In genomic region chr22:33296941-33297340, GRCh38 we compare ENCODE assay signal across 24 cellular contexts.
"Had no signal": no experiment of that assay in that cellular context is flagged by ENCODE, and none has a peak within 500 bp of the region (broad histone marks: within the 10 kb centered on the region; RNA-seq: fewer than 3 reads in every experiment).

No MANE protein-coding gene starts in this region.

- H3K27ac ChIP-seq: dorsolateral prefrontal cortex, gastrocnemius medialis, left lung, prostate gland, sigmoid colon, testis, tibial artery, upper lobe of left lung had no signal

- H3K4me1 Mint-ChIP-seq: mesothelial cell of epicardium; nephron; stimulated activated effector memory CD8-positive, alpha-beta T cell treated with anti-CD3 and anti-CD28 coated beads, Interleukin-12 subunit alpha, Interleukin-12 subunit beta, amount 100 ng/mL, for 72 hours had no signal

- H3K9me3 ChIP-seq: gastrocnemius medialis, left lung, mucosa of descending colon, prostate gland, sigmoid colon, testis, tibial artery, upper lobe of left lung had no signal

- H3K36me3 Mint-ChIP-seq: mesothelial cell of epicardium; naive thymus-derived CD4-positive, alpha-beta T cell; stimulated activated effector memory CD8-positive, alpha-beta T cell treated with anti-CD3 and anti-CD28 coated beads, Interleukin-12 subunit alpha, Interleukin-12 subunit beta, amount 100 ng/mL, for 72 hours had no signal

- DNase-seq: dorsolateral prefrontal cortex; effector CD4-positive, alpha-beta T cell; foreskin fibroblast; gastrocnemius medialis; left cardiac atrium; left lung; mesenchymal stem cell; mucosa of descending colon; naive thymus-derived CD4-positive, alpha-beta T cell; nucleus accumbens; right cardiac atrium; sigmoid colon; stimulated activated CD4-positive, alpha-beta T cell treated with anti-CD3 and anti-CD28 coated beads, Interleukin-2, amount 100 ng/mL, for 24 hours; stimulated activated CD4-positive, alpha-beta T cell treated with anti-CD3 and anti-CD28 coated beads, Interleukin-4, amount 100 ng/mL, for 24 hours; stimulated activated naive CD4-positive, alpha-beta T cell treated with Interleukin-2 at 50 U/mL for 16 hours; substantia nigra; testis; upper lobe of left lung had no signal

- H3K9me3 Mint-ChIP-seq: mesothelial cell of epicardium; nephron; stimulated activated effector memory CD8-positive, alpha-beta T cell treated with anti-CD3 and anti-CD28 coated beads, Interleukin-12 subunit alpha, Interleukin-12 subunit beta, amount 100 ng/mL, for 72 hours had no signal

- H3K27me3 ChIP-seq: dorsolateral prefrontal cortex, gastrocnemius medialis, left lung, sigmoid colon, testis, tibial artery, upper lobe of left lung had no signal

- ATAC-seq: esophagus mucosa; gastrocnemius medialis; left cardiac atrium; left lung; mucosa of descending colon; naive thymus-derived CD4-positive, alpha-beta T cell; right cardiac atrium; stimulated activated effector memory CD8-positive, alpha-beta T cell treated with anti-CD3 and anti-CD28 coated beads, Interleukin-12 subunit alpha, Interleukin-12 subunit beta, amount 100 ng/mL, for 72 hours had no signal

- H3K4me3 Mint-ChIP-seq: mesothelial cell of epicardium; naive thymus-derived CD4-positive, alpha-beta T cell; nephron; stimulated activated effector memory CD8-positive, alpha-beta T cell treated with anti-CD3 and anti-CD28 coated beads, Interleukin-12 subunit alpha, Interleukin-12 subunit beta, amount 100 ng/mL, for 72 hours had no signal

- H3K36me3 ChIP-seq: gastrocnemius medialis, left lung, prostate gland, upper lobe of left lung had no signal

- H3K4me3 ChIP-seq: dorsolateral prefrontal cortex, gastrocnemius medialis, left lung, mucosa of descending colon, prostate gland, sigmoid colon, testis, tibial artery, upper lobe of left lung had no signal

- H3K4me1 ChIP-seq: gastrocnemius medialis, left lung, sigmoid colon, testis had no signal

- H3K27ac Mint-ChIP-seq: mesothelial cell of epicardium; naive thymus-derived CD4-positive, alpha-beta T cell; nephron; stimulated activated effector memory CD8-positive, alpha-beta T cell treated with anti-CD3 and anti-CD28 coated beads, Interleukin-12 subunit alpha, Interleukin-12 subunit beta, amount 100 ng/mL, for 72 hours had no signal
